22 cellular contexts compared by ENCODE assay signal in the genomic region with DNA sequence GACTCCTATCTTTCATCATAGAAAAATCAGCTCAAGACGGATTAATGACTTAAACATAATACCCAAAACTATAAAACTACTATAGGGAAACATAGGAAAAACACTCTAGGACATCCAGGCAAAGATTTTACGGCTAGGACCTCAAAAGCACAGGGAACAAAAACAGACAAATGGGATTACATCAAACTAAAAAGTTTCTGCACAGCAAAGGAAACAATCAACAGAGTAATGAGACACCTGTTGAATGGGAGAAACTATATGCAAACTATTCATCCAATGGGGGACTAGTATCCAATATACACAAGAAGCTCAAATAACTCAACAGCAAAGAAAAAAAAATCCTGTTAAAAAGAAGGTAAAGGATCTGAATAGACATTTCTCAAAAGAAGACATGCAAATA. TPM values are rescaled to one million over a fixed set of nuclear protein-coding genes. Genes with fewer than 3 reads are reported as not detected.
DNase-seq lines count a peak whose midpoint lies in the region; ATAC-seq and TF ChIP-seq lines count a peak whose summit lies in the region.
"Had no signal": no experiment of that assay in that cellular context is flagged by ENCODE, and none has a peak within 500 bp of the region (broad histone marks: within the 10 kb centered on the region; RNA-seq: fewer than 3 reads in every experiment).

No MANE protein-coding gene starts in this region.

- no peak for TF ChIP-seq CTCF in CD8-positive, alpha-beta T cell (IDR thresholded peaks at IDR 0.05)
- TF ChIP-seq CTCF in HEK293 (tag by site-specific recombination; IDR thresholded peaks at IDR 0.05), result no peak
- TF ChIP-seq CTCF in activated B cell treated with CpG ODN at 0.5 μM for 24 hours (IDR thresholded peaks at IDR 0.05), result no peak

- H3K4me3 ChIP-seq in CD8-positive, alpha-beta T cell (ENCODE audit: low read depth, low read length), result no peak overlapping the region
- H3K4me3 ChIP-seq in HEK293 (ENCODE audit: low read depth, low read length), result no peak overlapping the region
- H3K4me3 ChIP-seq: A549; BLaER1 treated with 17β-estradiol and CSF1 and Interleukin-3, amounts not matched to agents 10 nM and 100 nM; GM23248 had no signal

- DNase-seq in CD8-positive, alpha-beta T cell, result no peak
- DNase-seq in activated B cell treated with CpG ODN at 0.5 μM for 24 hours, result no peak
- DNase-seq in KG1 (lab: John Stamatoyannopoulos, UW), result no peak
- no peak for DNase-seq in DMS 273 (lab: John Stamatoyannopoulos, UW; ENCODE audit: unreplicated experiment)
- DNase-seq: 8988T; ACHN; AML-193; BE2C; Calu3; CD4-positive, alpha-beta T cell; COR-L47; DMS 273 treated with DMSO at 0.1 percent for 48 hours; DMS79 treated with DMSO at 0.1 percent for 48 hours; GF-D8; GM23248; H7; HCEC 1CT had no signal

- H3K9me3 Mint-ChIP-seq in CD8-positive, alpha-beta T cell, result peaks cover 30% of the 10 kb centered on the region
- H3K9me3 Mint-ChIP-seq in activated B cell treated with CpG ODN at 0.5 μM for 24 hours, result peaks cover 24% of the 10 kb centered on the region

- CTCF ChIA-PET in CD8-positive, alpha-beta T cell (lab: Charles Lee), result interaction anchor here (0.9 to 1.4 kb wide), 3 partner anchors 12 to 109 kb away, joined by 3 to 4 read pairs (median 4); no protein-coding TSS in a partner anchor
- CTCF ChIA-PET in HEK293 (lab: Yijun Ruan, JAX) (interaction anchor here (0.8 to 1.8 kb wide), 3 partner anchors 9 to 108 kb away, joined by 3 to 6 read pairs (median 4); no protein-coding TSS in a partner anchor), activated B cell treated with CpG ODN at 0.5 μM for 24 hours (lab: Charles Lee) (interaction anchor here (1.1 kb wide), 1 partner anchor 108 kb away, joined by 4 read pairs; no protein-coding TSS in a partner anchor)

- intact Hi-C loops in CD8-positive, alpha-beta T cell (cut with DNase I, micrococcal nuclease), result no loop called here
- intact Hi-C loops in activated B cell treated with CpG ODN at 0.5 μM for 24 hours (cut with micrococcal nuclease), result no loop called here

- H3K9me3 ChIP-seq in CD8-positive, alpha-beta T cell (ENCODE audit: low read length), result peaks cover 9% of the 10 kb centered on the region
- H3K9me3 ChIP-seq in HEK293 (ENCODE audit: control insufficient read depth, insufficient read depth, low read depth, low read length), result peaks cover 2% of the 10 kb centered on the region; the same call in 1 of the 2 replicates
- H3K9me3 ChIP-seq: BE2C had no signal

- H3K36me3 Mint-ChIP-seq in CD8-positive, alpha-beta T cell, result peaks cover 66% of the 10 kb centered on the region
- peaks cover 72% of the 10 kb centered on the region for H3K36me3 Mint-ChIP-seq in activated B cell treated with CpG ODN at 0.5 μM for 24 hours (ENCODE audit: low read depth)

- no peaks in the 10 kb centered on the region for H3K27me3 Mint-ChIP-seq in CD8-positive, alpha-beta T cell (ENCODE audit: low read depth)
- H3K27me3 Mint-ChIP-seq in activated B cell treated with CpG ODN at 0.5 μM for 24 hours, result no peaks in the 10 kb centered on the region
- H3K27me3 Mint-ChIP-seq: CD4-positive, alpha-beta T cell had no signal

- no peak overlapping the region for H3K4me3 Mint-ChIP-seq in CD8-positive, alpha-beta T cell
- no peak overlapping the region for H3K4me3 Mint-ChIP-seq in activated B cell treated with CpG ODN at 0.5 μM for 24 hours
- H3K4me3 Mint-ChIP-seq: CD14-positive monocyte; CD4-positive, alpha-beta T cell had no signal

- H3K4me1 ChIP-seq in CD8-positive, alpha-beta T cell (ENCODE audit: insufficient read depth, low read length), result no peaks in the 10 kb centered on the region
- H3K4me1 ChIP-seq in HEK293 (ENCODE audit: control insufficient read depth, insufficient read depth, low read length), result no peaks in the 10 kb centered on the region
- H3K4me1 ChIP-seq: BE2C had no signal

- H3K36me3 ChIP-seq in CD8-positive, alpha-beta T cell (ENCODE audit: insufficient read depth, low read length), result no peaks in the 10 kb centered on the region
- H3K36me3 ChIP-seq in HEK293 (ENCODE audit: control insufficient read depth in 2 of 2, insufficient read depth in 1 of 2, low read length in 2 of 2), result peaks cover 20 to 31% of the 10 kb centered on the region in 2 experiments

- no peaks in the 10 kb centered on the region for H3K27me3 ChIP-seq in CD8-positive, alpha-beta T cell (ENCODE audit: insufficient read depth, low read length)
- H3K27me3 ChIP-seq: BE2C; BLaER1 treated with 17β-estradiol and CSF1 and Interleukin-3, amounts not matched to agents 10 nM and 100 nM had no signal

- H3K27ac Mint-ChIP-seq in CD8-positive, alpha-beta T cell, result peak overlapping the region; percentile 1
- H3K27ac Mint-ChIP-seq in activated B cell treated with CpG ODN at 0.5 μM for 24 hours, result peak overlapping the region; percentile 7
- H3K27ac Mint-ChIP-seq: CD4-positive, alpha-beta T cell had no signal

- POLR2A ChIA-PET in CD8-positive, alpha-beta T cell (lab: Charles Lee), result interaction anchor here (0.8 kb wide), 1 partner anchor 9 kb away, joined by 3 read pairs; no protein-coding TSS in a partner anchor
- POLR2A ChIA-PET in HEK293 (lab: Yijun Ruan, JAX) (interaction anchor here (0.6 kb wide), 1 partner anchor 233 kb away, joined by 3 read pairs; no protein-coding TSS in a partner anchor), activated B cell treated with CpG ODN at 0.5 μM for 24 hours (lab: Charles Lee) (interaction anchor here (0.6 kb wide), 1 partner anchor 808 kb away, joined by 3 read pairs; no protein-coding TSS in a partner anchor)

- H3K27ac ChIP-seq in CD8-positive, alpha-beta T cell (ENCODE audit: low read depth, low read length), result no peak overlapping the region
- no peak overlapping the region for H3K27ac ChIP-seq in HEK293 (ENCODE audit: extremely low read depth, low read depth, low read length)
- H3K27ac ChIP-seq: A549, GM23248 had no signal

- no peak for ATAC-seq in CD8-positive, alpha-beta T cell
- no peak for ATAC-seq in activated B cell treated with CpG ODN at 0.5 μM for 24 hours (ENCODE audit: low read depth)
- ATAC-seq in HG02938 (IDR thresholded peaks at IDR 0.05; ENCODE audit: unreplicated experiment), result no peak
- ATAC-seq: A549 had no signal

- H3K4me1 Mint-ChIP-seq in CD8-positive, alpha-beta T cell (ENCODE audit: low read depth), result peaks cover 29% of the 10 kb centered on the region
- H3K4me1 Mint-ChIP-seq in activated B cell treated with CpG ODN at 0.5 μM for 24 hours, result peaks cover 27% of the 10 kb centered on the region

TF ChIP-seq in HEK293, 187 proteins besides CTCF, POLR2A, EP300 and RAD21:
- TF ChIP-seq ZNF426 (tag by site-specific recombination; IDR thresholded peaks at IDR 0.05) (no peak), SCRT2 (tag by site-specific recombination; IDR thresholded peaks at IDR 0.05) (peak; percentile 93), SCRT1 (tag by site-specific recombination; IDR thresholded peaks at IDR 0.05; ENCODE audit: borderline replicate concordance) (peak; percentile 91), ZNF701 (tag by site-specific recombination; IDR thresholded peaks at IDR 0.05) (no peak), ZNF626 (tag by site-specific recombination; IDR thresholded peaks at IDR 0.05) (no peak)
- TF ChIP-seq, protein P1, sequence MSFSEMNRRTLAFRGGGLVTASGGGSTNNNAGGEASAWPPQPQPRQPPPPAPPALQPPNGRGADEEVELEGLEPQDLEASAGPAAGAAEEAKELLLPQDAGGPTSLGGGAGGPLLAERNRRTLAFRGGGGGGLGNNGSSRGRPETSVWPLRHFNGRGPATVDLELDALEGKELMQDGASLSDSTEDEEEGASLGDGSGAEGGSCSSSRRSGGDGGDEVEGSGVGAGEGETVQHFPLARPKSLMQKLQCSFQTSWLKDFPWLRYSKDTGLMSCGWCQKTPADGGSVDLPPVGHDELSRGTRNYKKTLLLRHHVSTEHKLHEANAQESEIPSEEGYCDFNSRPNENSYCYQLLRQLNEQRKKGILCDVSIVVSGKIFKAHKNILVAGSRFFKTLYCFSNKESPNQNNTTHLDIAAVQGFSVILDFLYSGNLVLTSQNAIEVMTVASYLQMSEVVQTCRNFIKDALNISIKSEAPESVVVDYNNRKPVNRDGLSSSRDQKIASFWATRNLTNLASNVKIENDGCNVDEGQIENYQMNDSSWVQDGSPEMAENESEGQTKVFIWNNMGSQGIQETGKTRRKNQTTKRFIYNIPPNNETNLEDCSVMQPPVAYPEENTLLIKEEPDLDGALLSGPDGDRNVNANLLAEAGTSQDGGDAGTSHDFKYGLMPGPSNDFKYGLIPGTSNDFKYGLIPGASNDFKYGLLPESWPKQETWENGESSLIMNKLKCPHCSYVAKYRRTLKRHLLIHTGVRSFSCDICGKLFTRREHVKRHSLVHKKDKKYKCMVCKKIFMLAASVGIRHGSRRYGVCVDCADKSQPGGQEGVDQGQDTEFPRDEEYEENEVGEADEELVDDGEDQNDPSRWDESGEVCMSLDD (tag by site-specific recombination; IDR thresholded peaks at IDR 0.05), result no peak

RNA-seq across cellular contexts. Expression of gene NSL1, which starts 18.6 kb away (rescaled TPM):
- total RNA-seq in CD8-positive, alpha-beta T cell, result 10 to 100 TPM; 13.0 to 19.0 TPM
- 34.4 and 44.5 TPM in 2 replicates for total RNA-seq in activated B cell treated with CpG ODN at 0.5 μM for 24 hours

RNA-seq across cellular contexts. Expression of gene TATDN3, which starts 18.7 kb away (rescaled TPM):
- total RNA-seq in CD8-positive, alpha-beta T cell, result 10 to 100 TPM; 10.7 to 11.6 TPM
- total RNA-seq in activated B cell treated with CpG ODN at 0.5 μM for 24 hours, result 30.3 and 31.4 TPM in 2 replicates
